11 cellular contexts compared by ENCODE assay signal in genomic region chr2:217790681-217791392, GRCh38.
A peak's percentile ranks its signal among the peaks of the same experiment; 100 is the strongest.
DNase-seq lines count a peak whose midpoint lies in the region; ATAC-seq, FAIRE-seq and TF ChIP-seq lines count a peak whose summit lies in the region.
"Had no signal": no experiment of that assay in that cellular context is flagged by ENCODE, and none has a peak within 500 bp of the region (broad histone marks: within the 10 kb centered on the region; RNA-seq: fewer than 3 reads in every experiment).

No MANE protein-coding gene starts in this region.

- TF ChIP-seq CTCF in tibial artery (IDR thresholded peaks at IDR 0.05) = no peak

- H3K36me3 ChIP-seq in tibial artery = peaks cover 26 to 44% (median 42%) of the 10 kb centered on the region in 3 donors
- no peaks in the 10 kb centered on the region for H3K36me3 ChIP-seq in small intestine (ENCODE audit: control insufficient read depth in 2 of 2, insufficient read depth in 2 of 2, low read length in 2 of 2)
- H3K36me3 ChIP-seq: colonic mucosa had no signal

- ATAC-seq in left ventricle myocardium superior = peak; percentile 6
- no peak for ATAC-seq in HG02623 (IDR thresholded peaks at IDR 0.05; ENCODE audit: unreplicated experiment)

- intact Hi-C loops in left ventricle myocardium superior (cut with micrococcal nuclease) = no loop called here
- intact Hi-C loops in tibial artery (cut with DNase I; ENCODE audit: low total_unique reads) = loop anchor here (2.0 kb wide), 1 partner anchor 198 kb away; no protein-coding TSS in a partner anchor

- peak; percentile 53 for DNase-seq in activated CD8-positive, alpha-beta memory T cell treated with anti-CD3 and anti-CD28 coated beads for 24 hours
- no peak for DNase-seq in activated CD8-positive, alpha-beta memory T cell treated with anti-CD3 and anti-CD28 coated beads, Interleukin-2, amount 50 U/mL, for 4 hours
- DNase-seq in activated CD8-positive, alpha-beta memory T cell treated with anti-CD3 and anti-CD28 coated beads, Interleukin-2, amount 50 U/mL, for 48 hours = peak; percentile 40
- DNase-seq in left ventricle myocardium superior (no peak), tibial artery (peak in 1 of 2 donors; percentile 53), small intestine (no peak)
- DNase-seq in stimulated activated CD4-positive, alpha-beta T cell treated with anti-CD3 and anti-CD28 coated beads, Interleukin-12 subunit alpha, Interleukin-12 subunit beta, amount 100 ng/mL, for 4 hours = no peak
- DNase-seq: colonic mucosa, GOT3 had no signal

- H3K4me1 ChIP-seq in tibial artery (peaks cover 0 to 41% (median 15%) of the 10 kb centered on the region in 4 donors), small intestine (ENCODE audit: control insufficient read depth in 2 of 2, insufficient read depth in 1 of 2, low read depth in 1 of 2, low read length in 1 of 2) (no peaks in the 10 kb centered on the region)
- H3K4me1 ChIP-seq: colonic mucosa had no signal

- no peak for FAIRE-seq in small intestine (lab: Jason Lieb, UNC)

- 62 to 77% (median 66%) methylated on average over 5 of the region's 5 CpGs for WGBS in small intestine, 3 donors

- H3K27me3 ChIP-seq in tibial artery (no peaks in the 10 kb centered on the region), small intestine (ENCODE audit: control insufficient read depth in 2 of 2, insufficient read depth in 2 of 2, low read length in 2 of 2) (no peaks in the 10 kb centered on the region)
- H3K27me3 ChIP-seq: colonic mucosa had no signal

- no peaks in the 10 kb centered on the region for H3K9me3 ChIP-seq in tibial artery
- no peaks in the 10 kb centered on the region for H3K9me3 ChIP-seq in small intestine (ENCODE audit: control insufficient read depth, low read depth)
- H3K9me3 ChIP-seq: colonic mucosa had no signal

- peak overlapping the region; percentile 58 to 62 for H3K27ac ChIP-seq in tibial artery
- no peak overlapping the region for H3K27ac ChIP-seq in small intestine (ENCODE audit: low read depth in 1 of 2, low read length in 1 of 2)
- H3K27ac ChIP-seq: colonic mucosa, parathyroid adenoma had no signal

- no peak overlapping the region for H3K4me3 ChIP-seq in tibial artery
- no peak overlapping the region for H3K4me3 ChIP-seq in small intestine (ENCODE audit: low read depth in 1 of 2, low read length in 2 of 2)

Comparison
In these comparisons a context has a peak if more than half of its experiments do, and no peak if none do; other contexts are left out.
1. DNase-seq: peak in activated CD8-positive, alpha-beta memory T cell treated with anti-CD3 and anti-CD28 coated beads for 24 hours (single experiment) and activated CD8-positive, alpha-beta memory T cell treated with anti-CD3 and anti-CD28 coated beads, Interleukin-2, amount 50 U/mL, for 48 hours (single experiment); none in activated CD8-positive, alpha-beta memory T cell treated with anti-CD3 and anti-CD28 coated beads, Interleukin-2, amount 50 U/mL, for 4 hours (single experiment), left ventricle myocardium superior (single experiment), stimulated activated CD4-positive, alpha-beta T cell treated with anti-CD3 and anti-CD28 coated beads, Interleukin-12 subunit alpha, Interleukin-12 subunit beta, amount 100 ng/mL, for 4 hours (single experiment) and small intestine (single experiment).
2. H3K27ac ChIP-seq: peak in tibial artery (2 of 2); none in small intestine (0 of 2).